Comparison of ENCODE assay signal across 8 cellular contexts in the genomic region with DNA sequence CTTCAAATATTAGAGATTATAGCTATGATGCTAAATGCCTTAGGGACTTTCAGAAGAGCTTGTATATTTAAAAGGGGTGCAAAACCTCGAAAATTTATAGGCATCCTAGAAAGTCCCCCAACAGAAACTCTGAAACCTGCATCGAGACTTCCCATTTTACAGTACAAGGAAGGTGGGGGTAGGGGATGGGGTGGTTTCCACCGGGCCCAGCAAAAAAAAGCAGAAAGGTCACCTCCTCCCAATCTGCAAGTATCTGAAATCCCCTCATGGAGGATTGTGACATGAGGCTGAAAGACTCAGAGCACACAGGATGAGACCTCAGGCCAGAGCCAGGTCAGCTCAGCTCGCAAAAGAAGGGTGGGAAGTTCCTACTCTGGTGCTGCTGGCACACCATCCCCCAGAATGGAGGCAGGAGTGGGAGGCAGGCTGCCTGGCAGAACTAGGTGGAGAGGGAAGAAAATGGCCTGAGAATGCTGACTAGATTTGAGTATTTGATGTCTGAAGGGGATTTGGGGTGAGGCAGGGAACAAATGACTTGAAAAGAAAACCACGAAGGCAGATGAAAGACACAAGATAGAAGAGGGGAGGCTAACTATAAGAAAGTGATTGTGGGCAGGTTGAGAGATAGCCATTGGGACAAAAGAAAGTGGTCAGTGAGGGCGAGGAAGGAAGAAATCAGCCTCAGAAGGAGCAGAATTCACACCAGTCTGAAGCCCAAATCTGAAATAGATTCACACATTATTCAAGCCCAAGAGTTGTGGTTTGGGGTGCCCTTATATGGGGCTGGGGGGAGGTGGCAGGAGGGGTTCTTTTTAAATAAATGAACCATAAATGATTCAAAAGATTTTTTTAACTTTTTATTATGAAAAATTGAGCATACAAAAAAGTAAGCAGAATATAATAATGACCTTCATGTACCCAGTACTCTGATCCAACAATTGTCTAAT. TPM values are rescaled to one million over a fixed set of nuclear protein-coding genes. Genes with fewer than 3 reads are reported as not detected.
DNase-seq lines count a peak whose midpoint lies in the region; ATAC-seq and TF ChIP-seq lines count a peak whose summit lies in the region.

No MANE protein-coding gene starts in this region.

- DNase-seq in OCI-LY7 (ENCODE audit: low spot score) = peak; percentile 21
- DNase-seq in naive B cell = peak; percentile 60
- no peak for DNase-seq in iPS-NIHi11 (ENCODE audit: low spot score)
- DNase-seq in HAP-1 (ENCODE audit: low spot score in 2 of 2) = no peak
- DNase-seq in HuH-7.5 (ENCODE audit: low spot score) = no peak
- no peak for DNase-seq in posterior cingulate gyrus

- H3K27ac ChIP-seq in OCI-LY7 (ENCODE audit: low read depth, low read length, poor library complexity, severe bottlenecking) = peak overlapping the region; percentile 27

- peak overlapping the region; percentile 16 for H3K4me3 ChIP-seq in OCI-LY7 (ENCODE audit: low read depth, low read length, poor library complexity, severe bottlenecking)
- H3K4me3 ChIP-seq in HAP-1 = no peak overlapping the region

- H4K20me1 ChIP-seq in OCI-LY7 (ENCODE audit: insufficient read depth, low read length) = no peaks in the 10 kb centered on the region

- no peaks in the 10 kb centered on the region for H3K27me3 ChIP-seq in HAP-1 (ENCODE audit: low read depth)

- POLR2A ChIA-PET in OCI-LY7 (lab: Charles Lee) = interaction anchor here (0.7 to 2.3 kb wide), 7 partner anchors 9 to 30 kb away, joined by 3 to 16 read pairs (median 5); a partner anchor contains a TSS

- H3K36me3 ChIP-seq in OCI-LY7 (ENCODE audit: insufficient read depth, low read length) (no peaks in the 10 kb centered on the region), HAP-1 (replicated peaks) (no peaks in the 10 kb centered on the region; the same call in 1 of the 2 replicates)

- ATAC-seq in GM21786 (IDR thresholded peaks at IDR 0.05; ENCODE audit: unreplicated experiment) (peak; percentile 22), naive B cell (ENCODE audit: low read depth in 2 of 2) (peak; percentile 72 to 73)

- no peaks in the 10 kb centered on the region for H3K9me3 ChIP-seq in OCI-LY7 (ENCODE audit: low read length)
- no peaks in the 10 kb centered on the region for H3K9me3 ChIP-seq in HAP-1

- no peaks in the 10 kb centered on the region for H3K36me3 Mint-ChIP-seq in naive B cell

- H3K9me2 ChIP-seq in OCI-LY7 (ENCODE audit: insufficient read depth, low read length) = no peaks in the 10 kb centered on the region

- no peaks in the 10 kb centered on the region for H3K9me3 Mint-ChIP-seq in naive B cell

- 0 out of 2 replicates have a peak, but pooled peaks have one; percentile 1 for TF ChIP-seq CTCF in OCI-LY7 (conservative IDR thresholded peaks at IDR 0.05; ENCODE audit: low read length)

- intact Hi-C loops in OCI-LY7 (cut with micrococcal nuclease; ENCODE audit: unreplicated experiment) = no loop called here
- intact Hi-C loops in posterior cingulate gyrus (cut with DNase I) = no loop called here

- peak overlapping the region; percentile 89 for H2AFZ ChIP-seq in OCI-LY7 (ENCODE audit: low read length)

- in situ Hi-C loops in HAP-1 (cut with MboI; ENCODE audit: low sequenced_read_pairs) = no loop called here

- no TSS peak for BruUV-seq in OCI-LY7 (replicated peaks; lab: Mats Ljungman, UMichigan)

- peak; percentile 18 for TF ChIP-seq POLR2A in GM18526 (IDR thresholded peaks at IDR 0.05; ENCODE audit: extremely low read depth, insufficient read length)

- peaks cover 14 to 34% (median 17%) of the 10 kb centered on the region in 3 donors for H3K4me1 Mint-ChIP-seq in naive B cell

- peak overlapping the region in 7 of 8 donors; percentile 61 to 93 (median 84) for H3K4me3 Mint-ChIP-seq in naive B cell

- no peaks in the 10 kb centered on the region for H3K27me3 Mint-ChIP-seq in naive B cell

- CTCF ChIA-PET in OCI-LY7 (lab: Charles Lee; ENCODE audit: unreplicated experiment) = interaction anchor here (1.0 kb wide), 1 partner anchor 21 kb away, joined by 3 read pairs; no protein-coding TSS in a partner anchor

- H3K4me1 ChIP-seq in OCI-LY7 (ENCODE audit: insufficient read depth, low read length, poor library complexity, severe bottlenecking) = peaks cover 19% of the 10 kb centered on the region
- H3K4me1 ChIP-seq in HAP-1 = peaks cover 8% of the 10 kb centered on the region

- peak overlapping the region; percentile 94 to 100 (median 99) for H3K27ac Mint-ChIP-seq in naive B cell

- peak overlapping the region; percentile 49 for H3K4me2 ChIP-seq in OCI-LY7 (ENCODE audit: low read length)

- no peaks in the 10 kb centered on the region for H3K79me2 ChIP-seq in OCI-LY7 (ENCODE audit: insufficient read depth, low read depth, low read length)

RNA-seq across cellular contexts. Expression of a gene that starts 22.5 kb away (rescaled TPM):
- total RNA-seq in OCI-LY7 (2014; rRNA removed; shearing (Covaris generic)) = 5.9 and 6.2 TPM in 2 replicates
- total RNA-seq in OCI-LY7 (2022) = 24.2 and 24.9 TPM in 2 replicates
- 10 to 100 TPM; 11.0 to 16.4 (median 14.0) TPM for polyA plus RNA-seq in naive B cell (ENCODE audit: low read depth in 6 of 6)

Comparison
In these comparisons a context has a peak if more than half of its experiments do, and no peak if none do; other contexts are left out.
1. DNase-seq: peak in OCI-LY7 (single experiment) and naive B cell (single experiment); none in iPS-NIHi11 (single experiment), HAP-1 (0 of 2), HuH-7.5 (single experiment) and posterior cingulate gyrus (0 of 10).